9 cellular contexts compared by ENCODE assay signal in the genomic region with DNA sequence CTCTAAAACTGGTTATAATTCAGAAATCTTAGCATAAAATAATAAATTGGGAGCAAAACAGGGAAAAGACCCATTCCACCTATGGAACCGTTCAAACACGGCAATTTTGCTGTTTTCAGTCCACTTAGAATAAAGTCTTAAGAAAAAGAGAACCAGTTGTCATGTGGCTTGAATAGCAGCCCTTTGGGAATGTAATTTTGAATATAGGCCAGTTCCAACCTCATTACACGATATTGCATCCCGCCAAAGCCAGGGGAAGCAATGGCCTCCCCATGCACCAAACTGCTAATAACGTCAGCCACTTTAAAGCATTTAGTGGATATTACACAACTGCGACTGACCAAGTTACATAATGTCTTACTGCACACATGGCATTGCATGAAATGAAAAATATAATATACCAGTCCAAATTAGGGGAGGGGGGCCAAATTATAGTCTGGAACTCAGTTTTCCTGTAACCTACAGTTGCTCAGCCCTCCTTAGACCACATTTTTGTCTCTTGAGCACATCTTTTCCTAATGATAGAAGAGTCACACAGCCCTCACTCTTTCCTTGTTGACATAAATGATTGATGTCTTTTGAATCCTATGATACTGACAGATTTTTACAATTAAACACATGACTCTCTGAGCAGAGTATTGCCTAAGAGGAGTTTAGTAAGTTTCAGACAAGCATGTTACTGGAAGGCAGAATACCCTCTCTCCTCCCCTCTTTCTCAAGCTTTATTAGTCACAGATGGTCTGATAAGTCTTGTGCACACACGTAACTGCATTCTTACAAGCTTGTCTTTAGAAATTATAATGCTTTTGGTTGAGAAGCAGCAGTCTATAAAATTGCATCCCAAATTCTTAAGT. TPM values are rescaled to one million over a fixed set of nuclear protein-coding genes. Genes with fewer than 3 reads are reported as not detected.
DNase-seq lines count a peak whose midpoint lies in the region; ATAC-seq and TF ChIP-seq lines count a peak whose summit lies in the region.
"Had no signal": no experiment of that assay in that cellular context is flagged by ENCODE, and none has a peak within 500 bp of the region (broad histone marks: within the 10 kb centered on the region; RNA-seq: fewer than 3 reads in every experiment).

No MANE protein-coding gene starts in this region.

- H3K27ac ChIP-seq in sigmoid colon, result peak overlapping the region; percentile 76 to 94 (median 82)

- peaks cover 48% of the 10 kb centered on the region for H3K27me3 Mint-ChIP-seq in activated CD4-positive, alpha-beta T cell treated with anti-CD3 and anti-CD28 coated beads, Interleukin-2, amount 10 ng/mL, durations not matched to agents 24 days and 14 days
- H3K27me3 Mint-ChIP-seq in T-helper 1 cell treated with Interleukin-12 subunit alpha and Interleukin-12 subunit beta and Interleukin-4 antibody, amounts not matched to agents 30 μg/mL and 1 μg/mL, for 36 hours (ENCODE audit: low read depth), result peaks cover 51% of the 10 kb centered on the region

- H3K27ac Mint-ChIP-seq in activated CD4-positive, alpha-beta T cell treated with anti-CD3 and anti-CD28 coated beads, Interleukin-2, amount 10 ng/mL, durations not matched to agents 24 days and 14 days, result no peak overlapping the region
- no peak overlapping the region for H3K27ac Mint-ChIP-seq in T-helper 1 cell treated with Interleukin-12 subunit alpha and Interleukin-12 subunit beta and Interleukin-4 antibody, amounts not matched to agents 30 μg/mL and 1 μg/mL, for 36 hours

- TF ChIP-seq CTCF in foreskin fibroblast (IDR thresholded peaks at IDR 0.05; ENCODE audit: low read depth, low read length) (no peak), sigmoid colon (IDR thresholded peaks at IDR 0.05) (no peak), mucosa of descending colon (IDR thresholded peaks at IDR 0.05) (no peak)

- no peaks in the 10 kb centered on the region for H3K36me3 Mint-ChIP-seq in activated CD4-positive, alpha-beta T cell treated with anti-CD3 and anti-CD28 coated beads, Interleukin-2, amount 10 ng/mL, durations not matched to agents 24 days and 14 days (ENCODE audit: low read depth)
- no peaks in the 10 kb centered on the region for H3K36me3 Mint-ChIP-seq in T-helper 1 cell treated with Interleukin-12 subunit alpha and Interleukin-12 subunit beta and Interleukin-4 antibody, amounts not matched to agents 30 μg/mL and 1 μg/mL, for 36 hours (ENCODE audit: low read depth)

- peak overlapping the region; percentile 50 to 69 for H3K4me3 ChIP-seq in foreskin fibroblast (ENCODE audit: low read depth in 1 of 2, low read length in 2 of 2)
- peak overlapping the region in 3 of 4 donors; percentile 53 to 73 (median 60) for H3K4me3 ChIP-seq in sigmoid colon
- no peak overlapping the region for H3K4me3 ChIP-seq in mucosa of descending colon

- WGBS in sigmoid colon, 2 donors, result 75 to 79% methylated on average over 7 of the region's 7 CpGs

- H3K4me1 Mint-ChIP-seq in activated CD4-positive, alpha-beta T cell treated with anti-CD3 and anti-CD28 coated beads, Interleukin-2, amount 10 ng/mL, durations not matched to agents 24 days and 14 days, result peaks cover 18% of the 10 kb centered on the region
- H3K4me1 Mint-ChIP-seq in T-helper 1 cell treated with Interleukin-12 subunit alpha and Interleukin-12 subunit beta and Interleukin-4 antibody, amounts not matched to agents 30 μg/mL and 1 μg/mL, for 36 hours (ENCODE audit: low read depth), result peaks cover 15% of the 10 kb centered on the region

- peak in 1 of 4 donors; percentile 30 for TF ChIP-seq EP300 in sigmoid colon (IDR thresholded peaks at IDR 0.05)

- TF ChIP-seq POLR2A in sigmoid colon (IDR thresholded peaks at IDR 0.05), result no peak

- no peak for DNase-seq in activated CD4-positive, alpha-beta T cell treated with anti-CD3 and anti-CD28 coated beads, Interleukin-2, amount 10 ng/mL, durations not matched to agents 24 days and 14 days
- DNase-seq in activated CD4-positive, alpha-beta T cell treated with anti-CD3 and anti-CD28 coated beads for 48 hours, result no peak
- peak; percentile 95 to 96 for DNase-seq in foreskin fibroblast
- peak; percentile 78 for DNase-seq in sigmoid colon
- DNase-seq in T1000 (lab: John Stamatoyannopoulos, UW), result no peak
- DNase-seq in mucosa of descending colon, result no peak
- DNase-seq: DND-41 had no signal

- H3K27me3 ChIP-seq in sigmoid colon, result no peaks in the 10 kb centered on the region

- peaks cover 0 to 11% (median 6%) of the 10 kb centered on the region in 4 donors for H3K4me1 ChIP-seq in sigmoid colon
- peaks cover 4% of the 10 kb centered on the region for H3K4me1 ChIP-seq in mucosa of descending colon (ENCODE audit: low read depth)

- H3K36me3 ChIP-seq in sigmoid colon, result no peaks in the 10 kb centered on the region
- H3K36me3 ChIP-seq in mucosa of descending colon (ENCODE audit: low read depth), result no peaks in the 10 kb centered on the region

- no peaks in the 10 kb centered on the region for H3K9me3 Mint-ChIP-seq in activated CD4-positive, alpha-beta T cell treated with anti-CD3 and anti-CD28 coated beads, Interleukin-2, amount 10 ng/mL, durations not matched to agents 24 days and 14 days
- H3K9me3 Mint-ChIP-seq in T-helper 1 cell treated with Interleukin-12 subunit alpha and Interleukin-12 subunit beta and Interleukin-4 antibody, amounts not matched to agents 30 μg/mL and 1 μg/mL, for 36 hours, result no peaks in the 10 kb centered on the region

- intact Hi-C loops in activated CD4-positive, alpha-beta T cell treated with anti-CD3 and anti-CD28 coated beads, Interleukin-2, amount 10 ng/mL, durations not matched to agents 24 days and 14 days (cut with micrococcal nuclease), result no loop called here
- intact Hi-C loops in sigmoid colon (cut with DNase I) (no loop called here), mucosa of descending colon (cut with DNase I, micrococcal nuclease) (no loop called here)

- ATAC-seq in HG03378 (IDR thresholded peaks at IDR 0.05; ENCODE audit: unreplicated experiment) (no peak), mucosa of descending colon (no peak)

- H3K4me3 Mint-ChIP-seq in activated CD4-positive, alpha-beta T cell treated with anti-CD3 and anti-CD28 coated beads, Interleukin-2, amount 10 ng/mL, durations not matched to agents 24 days and 14 days, result peak overlapping the region; percentile 86
- H3K4me3 Mint-ChIP-seq in T-helper 1 cell treated with Interleukin-12 subunit alpha and Interleukin-12 subunit beta and Interleukin-4 antibody, amounts not matched to agents 30 μg/mL and 1 μg/mL, for 36 hours, result peak overlapping the region; percentile 74

- H3K9me3 ChIP-seq in sigmoid colon, result no peaks in the 10 kb centered on the region
- H3K9me3 ChIP-seq in mucosa of descending colon, result no peaks in the 10 kb centered on the region

RNA-seq across cellular contexts. Expression of a gene that starts 1.0 kb away (rescaled TPM):
- 0.09 TPM in 1 of 2 replicates, not detected in the other for total RNA-seq in activated CD4-positive, alpha-beta T cell treated with anti-CD3 and anti-CD28 coated beads, Interleukin-2, amount 10 ng/mL, durations not matched to agents 24 days and 14 days
- 10 to 100 TPM in 2 of 4 donors, 1 to 10 TPM in 2; 8.6 to 19.9 (median 10.8) TPM for total RNA-seq in sigmoid colon
- 10 to 100 TPM; 12.2 to 24.3 (median 16.2) TPM for polyA plus RNA-seq in sigmoid colon
- total RNA-seq in mucosa of descending colon, result 100 to 1,000 TPM in 1 of 3 donors, 10 to 100 TPM in 2; 46.6 to 105 (median 65.1) TPM

RNA-seq across cellular contexts. Expression of a gene that starts 31.9 kb away (rescaled TPM):
- total RNA-seq in activated CD4-positive, alpha-beta T cell treated with anti-CD3 and anti-CD28 coated beads, Interleukin-2, amount 10 ng/mL, durations not matched to agents 24 days and 14 days, result not detected in 2 replicates
- total RNA-seq in sigmoid colon, result not detected
- not detected for polyA plus RNA-seq in sigmoid colon
- not detected for total RNA-seq in mucosa of descending colon

Comparison
In these comparisons a context has a peak if more than half of its experiments do, and no peak if none do; other contexts are left out.
1. DNase-seq: peak in foreskin fibroblast (2 of 2) and sigmoid colon (single experiment); none in activated CD4-positive, alpha-beta T cell treated with anti-CD3 and anti-CD28 coated beads, Interleukin-2, amount 10 ng/mL, durations not matched to agents 24 days and 14 days (single experiment), activated CD4-positive, alpha-beta T cell treated with anti-CD3 and anti-CD28 coated beads for 48 hours (single experiment), T1000 (single experiment) and mucosa of descending colon (0 of 3).